2 cellular contexts compared by ENCODE assay signal in genomic region chrX:24471808-24472207, GRCh38.
TF ChIP-seq lines count a peak whose summit lies in the region.

No MANE protein-coding gene starts in this region.

TF ChIP-seq in liver, 16 proteins besides CTCF, POLR2A, EP300 and RAD21 (continued from another document):
- TF ChIP-seq, protein P1, sequence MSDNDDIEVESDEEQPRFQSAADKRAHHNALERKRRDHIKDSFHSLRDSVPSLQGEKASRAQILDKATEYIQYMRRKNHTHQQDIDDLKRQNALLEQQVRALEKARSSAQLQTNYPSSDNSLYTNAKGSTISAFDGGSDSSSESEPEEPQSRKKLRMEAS (IDR thresholded peaks at IDR 0.05) = no peak

TF ChIP-seq in HepG2, 621 proteins besides CTCF, POLR2A, EP300 and RAD21 (continued from another document):
- TF ChIP-seq PHF21A (CRISPR knock-in tag; IDR thresholded peaks at IDR 0.05) (no peak), BCLAF1 (IDR thresholded peaks at IDR 0.05) (no peak), ZNF20 (CRISPR knock-in tag; IDR thresholded peaks at IDR 0.05) (no peak), TEAD3 (CRISPR knock-in tag; optimal IDR thresholded peaks at IDR 0.05; ENCODE audit: borderline replicate concordance) (no peak), ETS1 (CRISPR knock-in tag; IDR thresholded peaks at IDR 0.05) (no peak), ZMYM2 (CRISPR knock-in tag; IDR thresholded peaks at IDR 0.05) (no peak), ZNF337 (CRISPR knock-in tag; IDR thresholded peaks at IDR 0.05; ENCODE audit: borderline replicate concordance, low read depth) (no peak), ZNF142 (CRISPR knock-in tag; IDR thresholded peaks at IDR 0.05) (no peak), ZNF33A (CRISPR knock-in tag; IDR thresholded peaks at IDR 0.05; ENCODE audit: borderline replicate concordance) (no peak), ZNF672 (CRISPR knock-in tag; IDR thresholded peaks at IDR 0.05) (no peak), CBX1 (IDR thresholded peaks at IDR 0.05; ENCODE audit: low read depth) (no peak)
